Comparison of ENCODE assay signal across 7 cellular contexts in the genomic region with DNA sequence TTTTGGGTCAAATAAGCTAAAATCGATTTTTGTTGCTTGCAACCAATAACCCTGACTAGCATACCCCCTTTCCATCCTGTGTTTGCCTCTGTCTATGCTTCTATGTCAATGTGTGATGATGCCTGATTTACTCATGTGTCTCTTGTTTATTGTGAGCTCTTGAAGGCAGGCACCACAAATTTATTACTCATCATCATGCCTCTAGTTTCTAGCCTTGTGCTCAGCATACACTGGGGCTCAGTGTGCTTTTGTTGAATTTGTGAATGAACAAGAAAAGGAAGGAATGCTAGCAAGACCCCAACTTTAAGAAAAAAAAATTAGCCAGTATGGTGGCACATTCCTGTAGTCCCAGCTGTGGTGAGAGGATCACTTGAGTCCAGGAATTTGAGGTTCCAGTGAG.
"Had no signal": no experiment of that assay in that cellular context is flagged by ENCODE, and none has a peak within 500 bp of the region (broad histone marks: within the 10 kb centered on the region; RNA-seq: fewer than 3 reads in every experiment).

No MANE protein-coding gene starts in this region.

- FAIRE-seq: G401.6, GM12878, GM12891, GM12892, GM18507 had no signal

- H3K4me3 ChIP-seq: GM12878 had no signal

- ATAC-seq: GM12878 had no signal

- DNase-seq: GDM1, GF-D8 had no signal
